8 cellular contexts compared by ENCODE assay signal in genomic region chr6:89082439-89082838, GRCh38. TPM values are rescaled to one million over a fixed set of nuclear protein-coding genes. Genes with fewer than 3 reads are reported as not detected.
DNase-seq lines count a peak whose midpoint lies in the region; ATAC-seq, FAIRE-seq and TF ChIP-seq lines count a peak whose summit lies in the region.

No MANE protein-coding gene starts in this region.

- H3K23ac ChIP-seq in mesenchymal stem cell (ENCODE audit: low read length in 2 of 2), result no peak overlapping the region

- no peaks in the 10 kb centered on the region for H3K9me3 ChIP-seq in mesenchymal stem cell (ENCODE audit: control insufficient read depth, low read length)

- no peak overlapping the region for H4K91ac ChIP-seq in mesenchymal stem cell (ENCODE audit: low read length)

- no peak overlapping the region for H4K8ac ChIP-seq in mesenchymal stem cell (ENCODE audit: low read length)

- no peak overlapping the region for H2AK5ac ChIP-seq in mesenchymal stem cell (ENCODE audit: low read length, severe bottlenecking)

- no peak overlapping the region for H2AFZ ChIP-seq in mesenchymal stem cell (ENCODE audit: low read depth, low read length)

- TF ChIP-seq CTCF in bronchial epithelial cell (IDR thresholded peaks at IDR 0.05; ENCODE audit: insufficient read depth, low read length, severe bottlenecking), result no peak

- no peak overlapping the region for H2BK12ac ChIP-seq in mesenchymal stem cell (ENCODE audit: low read length in 2 of 2)

- peaks cover 5% of the 10 kb centered on the region for H3K79me1 ChIP-seq in mesenchymal stem cell (replicated peaks; ENCODE audit: low read length, poor library complexity, severe bottlenecking)

- FAIRE-seq in bronchial epithelial cell (lab: Jason Lieb, UNC), result no peak

- peak overlapping the region; percentile 57 for H3K4me2 ChIP-seq in mesenchymal stem cell (ENCODE audit: low read length, poor library complexity, severe bottlenecking)

- H2BK5ac ChIP-seq in mesenchymal stem cell (ENCODE audit: low read depth, low read length, poor library complexity, severe bottlenecking), result no peak overlapping the region

- H3K18ac ChIP-seq in mesenchymal stem cell (ENCODE audit: low read depth in 1 of 2, low read length in 2 of 2), result no peak overlapping the region

- H3K27me3 ChIP-seq in bronchial epithelial cell (ENCODE audit: control insufficient read depth, insufficient read depth, low read length), result no peaks in the 10 kb centered on the region
- H3K27me3 ChIP-seq in mesenchymal stem cell (ENCODE audit: control insufficient read depth in 1 of 2, insufficient read depth in 1 of 2, low read length in 2 of 2), result no peaks in the 10 kb centered on the region

- H3K36me3 ChIP-seq in bronchial epithelial cell (ENCODE audit: control insufficient read depth, insufficient read depth, low read length), result peaks cover 11% of the 10 kb centered on the region
- H3K36me3 ChIP-seq in mesenchymal stem cell (ENCODE audit: control insufficient read depth in 1 of 2, insufficient read depth in 2 of 2, low read depth in 1 of 2, low read length in 2 of 2), result peaks cover 10 to 40% of the 10 kb centered on the region in 2 experiments
- peaks cover 2% of the 10 kb centered on the region for H3K36me3 ChIP-seq in urinary bladder (ENCODE audit: insufficient read depth)

- DNase-seq in Daoy (ENCODE audit: low read depth) (peak; percentile 9), LHCN-M2 (ENCODE audit: low read depth) (peak; percentile 11), bronchial epithelial cell (ENCODE audit: low read depth) (peak; percentile 52), mesenchymal stem cell (peak; percentile 55), SKM-1 (lab: John Stamatoyannopoulos, UW; ENCODE audit: unreplicated experiment) (no peak), NCI-H774 (lab: John Stamatoyannopoulos, UW) (no peak)

- H2BK15ac ChIP-seq in mesenchymal stem cell (ENCODE audit: low read depth, poor library complexity, severe bottlenecking), result no peak overlapping the region

- H3K27ac ChIP-seq in mesenchymal stem cell (ENCODE audit: low read length, poor library complexity, severe bottlenecking) (no peak overlapping the region), urinary bladder (ENCODE audit: low read depth) (peak overlapping the region; percentile 95)

- 6% methylated on average over 10 of the region's 11 CpGs for WGBS in mesenchymal stem cell
- 2% methylated on average over 11 of the region's 11 CpGs for WGBS in urinary bladder

- H3K4ac ChIP-seq in mesenchymal stem cell (ENCODE audit: low read depth in 1 of 2, low read length in 2 of 2), result no peak overlapping the region

- peak overlapping the region; percentile 100 for H3K9ac ChIP-seq in mesenchymal stem cell (ENCODE audit: low read length)

- H2BK120ac ChIP-seq in mesenchymal stem cell (ENCODE audit: low read depth, low read length), result no peak overlapping the region

- H3K14ac ChIP-seq in mesenchymal stem cell (ENCODE audit: low read length in 2 of 2), result no peak overlapping the region

- ATAC-seq in HG03097 (IDR thresholded peaks at IDR 0.05; ENCODE audit: low FRiP score, unreplicated experiment), result no peak

- H3K4me3 ChIP-seq in bronchial epithelial cell (ENCODE audit: low read depth, low read length) (peak overlapping the region; percentile 98), mesenchymal stem cell (ENCODE audit: insufficient read depth in 1 of 2, low read depth in 1 of 2, low read length in 2 of 2) (peak overlapping the region in 1 of 2 experiments; percentile 96), urinary bladder (ENCODE audit: low read depth, low read length) (peak overlapping the region; percentile 73)

- H3K4me1 ChIP-seq in mesenchymal stem cell (ENCODE audit: control insufficient read depth, insufficient read depth, low read depth, low read length) (peaks cover 4% of the 10 kb centered on the region), urinary bladder (ENCODE audit: insufficient read depth) (peaks cover 2% of the 10 kb centered on the region)

RNA-seq across cellular contexts. Expression of gene PNRC1, which starts 1.9 kb away (rescaled TPM):
- 9.8 and 14.8 TPM in 2 replicates for total RNA-seq in Daoy (2014; rRNA removed; shearing (Covaris generic))
- total RNA-seq in LHCN-M2 (2014; rRNA removed), result 28.7 and 35.6 TPM in 2 replicates
- 23.4 TPM for polyA plus RNA-seq in LHCN-M2 (2012)
- total RNA-seq in bronchial epithelial cell, result 21.1 and 32.8 TPM in 2 replicates
- 105 TPM for polyA plus RNA-seq in mesenchymal stem cell (2013, experiment 1 of 2)
- 108 TPM for polyA plus RNA-seq in mesenchymal stem cell (2013, experiment 2 of 2)
- total RNA-seq in urinary bladder, result 224 TPM
- 147 TPM for polyA plus RNA-seq in urinary bladder

RNA-seq across cellular contexts. Expression of gene SRSF12, which starts 35.4 kb away (rescaled TPM):
- total RNA-seq in Daoy (2014; rRNA removed; shearing (Covaris generic)), result 0.36 and 0.51 TPM in 2 replicates
- total RNA-seq in LHCN-M2 (2014; rRNA removed) (not detected in 2 replicates), bronchial epithelial cell (under 0.01 and 0.38 TPM in 2 replicates), urinary bladder (8.6 TPM)
- polyA plus RNA-seq in LHCN-M2 (2012), result 0.04 TPM
- polyA plus RNA-seq in mesenchymal stem cell (2013, experiment 1 of 2), result 0.25 TPM
- polyA plus RNA-seq in mesenchymal stem cell (2013, experiment 2 of 2), result 0.23 TPM
- polyA plus RNA-seq in urinary bladder, result 1.3 TPM

Comparison
In these comparisons a context has a peak if more than half of its experiments do, and no peak if none do; other contexts are left out.
1. DNase-seq: peak in Daoy (single experiment), LHCN-M2 (single experiment), bronchial epithelial cell (single experiment) and mesenchymal stem cell (single experiment); none in SKM-1 (single experiment) and NCI-H774 (single experiment).